22 cellular contexts compared by ENCODE assay signal in genomic region chr14:73289729-73290128, GRCh38. TPM values are rescaled to one million over a fixed set of nuclear protein-coding genes. Genes with fewer than 3 reads are reported as not detected.
A peak's percentile ranks its signal among the peaks of the same experiment; 100 is the strongest.
DNase-seq lines count a peak whose midpoint lies in the region; ATAC-seq and TF ChIP-seq lines count a peak whose summit lies in the region.
"Had no signal": no experiment of that assay in that cellular context is flagged by ENCODE, and none has a peak within 500 bp of the region (broad histone marks: within the 10 kb centered on the region; RNA-seq: fewer than 3 reads in every experiment).

No MANE protein-coding gene starts in this region.

- H3K36me3 ChIP-seq in adipocyte (ENCODE audit: control insufficient read depth, insufficient read depth, low read length, severe bottlenecking), result peaks cover 38% of the 10 kb centered on the region
- peaks cover 9% of the 10 kb centered on the region for H3K36me3 ChIP-seq in iPS-18a (ENCODE audit: control insufficient read depth, low read depth, low read length)
- peaks cover 32% of the 10 kb centered on the region for H3K36me3 ChIP-seq in suprapubic skin
- H3K36me3 ChIP-seq: breast epithelium had no signal

- H3K4me3 ChIP-seq in HFF-Myc (replicated peaks; ENCODE audit: low read depth, low read length) (no peak overlapping the region), adipocyte (ENCODE audit: low read length) (no peak overlapping the region), iPS-18a (ENCODE audit: low read length) (no peak overlapping the region), suprapubic skin (no peak overlapping the region)
- H3K4me3 ChIP-seq: adrenal gland, breast epithelium, coronary artery, HAP-1, hepatocyte, SK-N-MC, upper lobe of left lung had no signal

- DNase-seq in EH (ENCODE audit: low read depth) (peak; percentile 35), HFF-Myc (ENCODE audit: extremely low read depth, low read depth) (peak; percentile 10), adipocyte (ENCODE audit: low read depth) (peak; percentile 47), GM19240 (ENCODE audit: insufficient read length, low spot score) (no peak), hypothalamus (lab: John Stamatoyannopoulos, UW) (no peak), suprapubic skin (ENCODE audit: low spot score in 2 of 2) (no peak)
- DNase-seq: activated B cell treated with CpG ODN at 0.5 μM for 24 hours; adrenal gland; CD8-positive, alpha-beta T cell; foreskin keratinocyte; NCI-H1092; NCI-H2029 treated with DMSO at 0.1 percent for 48 hours; NK-92 treated with Interleukin-12 subunit alpha and Interleukin-12 subunit beta, amount 100 ng/mL, for 24 hours; small intestine; upper lobe of left lung had no signal

- no peak for TF ChIP-seq EP300 in suprapubic skin (IDR thresholded peaks at IDR 0.05)

- no peak for ATAC-seq in HG03159 (IDR thresholded peaks at IDR 0.05; ENCODE audit: unreplicated experiment)
- ATAC-seq: CD8-positive, alpha-beta T cell; foreskin keratinocyte had no signal

- no peaks in the 10 kb centered on the region for H3K9me3 ChIP-seq in adipocyte (ENCODE audit: control insufficient read depth, low read length)
- H3K9me3 ChIP-seq in iPS-18a (ENCODE audit: control insufficient read depth, low read depth, low read length), result no peaks in the 10 kb centered on the region
- H3K9me3 ChIP-seq in suprapubic skin, result no peaks in the 10 kb centered on the region
- H3K9me3 ChIP-seq: adrenal gland, breast epithelium, HAP-1, upper lobe of left lung had no signal

- H3K27me3 ChIP-seq in adipocyte (replicated peaks; ENCODE audit: control insufficient read depth, insufficient read depth, low read length), result no peaks in the 10 kb centered on the region
- H3K27me3 ChIP-seq in iPS-18a (ENCODE audit: control insufficient read depth, insufficient read depth, low read length), result no peaks in the 10 kb centered on the region
- H3K27me3 ChIP-seq in suprapubic skin, result no peaks in the 10 kb centered on the region
- H3K27me3 ChIP-seq: adrenal gland, breast epithelium, foreskin keratinocyte, hepatocyte, upper lobe of left lung had no signal

- peak overlapping the region; percentile 36 for H3K27ac ChIP-seq in iPS-18a (ENCODE audit: low read length)
- no peak overlapping the region for H3K27ac ChIP-seq in suprapubic skin
- H3K27ac ChIP-seq: breast epithelium, coronary artery, foreskin keratinocyte, hepatocyte, SK-N-MC had no signal

- WGBS in suprapubic skin, result 60% methylated on average over 3 of the region's 3 CpGs

- no peak for TF ChIP-seq CTCF in HFF-Myc (IDR thresholded peaks at IDR 0.05; ENCODE audit: low read depth, low read length, missing control alignments)
- TF ChIP-seq CTCF in suprapubic skin (IDR thresholded peaks at IDR 0.05), result no peak

- no peak overlapping the region for H3K9ac ChIP-seq in adipocyte (ENCODE audit: low read length)
- no peak overlapping the region for H3K9ac ChIP-seq in iPS-18a (ENCODE audit: low read length)

- peaks cover 10% of the 10 kb centered on the region for H3K4me1 ChIP-seq in adipocyte (ENCODE audit: control insufficient read depth, insufficient read depth, low read length)
- H3K4me1 ChIP-seq in iPS-18a (ENCODE audit: control insufficient read depth, low read depth, low read length), result peaks cover 44% of the 10 kb centered on the region
- no peaks in the 10 kb centered on the region for H3K4me1 ChIP-seq in suprapubic skin
- H3K4me1 ChIP-seq: adrenal gland, breast epithelium, foreskin keratinocyte had no signal

- TF ChIP-seq POLR2A in suprapubic skin (IDR thresholded peaks at IDR 0.05), result no peak

RNA-seq across cellular contexts. Expression of gene PAPLN, which starts 52.4 kb away (rescaled TPM):
- total RNA-seq in suprapubic skin, result 10 to 100 TPM; 15.9 to 44.9 (median 23.5) TPM
- total RNA-seq: CD8-positive, alpha-beta T cell had no signal

Comparison
In these comparisons a context has a peak if more than half of its experiments do, and no peak if none do; other contexts are left out.
1. DNase-seq: peak in EH (single experiment), HFF-Myc (single experiment) and adipocyte (single experiment); none in GM19240 (single experiment), hypothalamus (0 of 51) and suprapubic skin (0 of 2).